29 cellular contexts compared by ENCODE assay signal in the genomic region with DNA sequence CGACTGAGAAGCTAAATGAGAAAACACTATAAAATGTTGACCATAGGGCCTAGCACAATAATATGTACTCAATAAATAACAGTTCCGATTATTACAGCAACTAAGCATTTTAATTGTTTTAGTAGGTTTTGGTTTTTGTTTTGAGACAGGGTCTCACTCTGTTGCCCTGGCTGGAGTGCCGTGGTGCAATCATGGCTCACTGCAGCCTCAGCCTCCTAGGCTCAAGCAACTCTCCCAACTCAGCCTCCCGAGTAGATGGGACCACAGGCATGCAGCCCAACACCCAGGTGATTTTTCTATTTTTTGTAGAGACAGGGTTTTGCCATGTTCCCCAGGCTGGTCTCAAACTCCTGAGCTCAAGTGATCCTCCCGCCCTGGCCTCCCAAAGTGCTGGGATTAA.
"Had no signal": no experiment of that assay in that cellular context is flagged by ENCODE, and none has a peak within 500 bp of the region (broad histone marks: within the 10 kb centered on the region; RNA-seq: fewer than 3 reads in every experiment).

No MANE protein-coding gene starts in this region.

- ATAC-seq: stimulated activated effector memory CD8-positive, alpha-beta T cell treated with anti-CD3 and anti-CD28 coated beads, Interleukin-12 subunit alpha, Interleukin-12 subunit beta, amount 100 ng/mL, for 72 hours; stimulated activated memory B cell treated with anti-CD40 and anti-IgM and Interleukin-4, amounts not matched to agents 10 μg/mL and 1 μg/mL and 100 μg/mL, for 72 hours; stimulated activated naive B cell treated with anti-CD40 and anti-IgM and Interleukin-4, amounts not matched to agents 10 μg/mL and 1 μg/mL and 100 μg/mL, for 72 hours; stimulated activated naive CD8-positive, alpha-beta T cell treated with anti-CD3 and anti-CD28 coated beads, Interleukin-15, amount 100 ng/mL, for 72 hours; stimulated activated naive CD8-positive, alpha-beta T cell treated with anti-CD3 and anti-CD28 coated beads, Interleukin-15, Interleukin-2, amounts not matched to agents 100 U/mL and 50 U/mL, for 24 hours; upper lobe of right lung had no signal

- H3K36me3 ChIP-seq: thyroid gland, uterus, vagina had no signal

- H3K9me3 Mint-ChIP-seq: stimulated activated effector memory CD8-positive, alpha-beta T cell treated with anti-CD3 and anti-CD28 coated beads, Interleukin-12 subunit alpha, Interleukin-12 subunit beta, amount 100 ng/mL, for 72 hours; stimulated activated memory B cell treated with anti-CD40 and anti-IgM and Interleukin-4, amounts not matched to agents 10 μg/mL and 1 μg/mL and 100 μg/mL, for 72 hours; stimulated activated naive B cell treated with anti-CD40 and anti-IgM and Interleukin-4, amounts not matched to agents 10 μg/mL and 1 μg/mL and 100 μg/mL, for 72 hours; stimulated activated naive CD8-positive, alpha-beta T cell treated with anti-CD3 and anti-CD28 coated beads, Interleukin-15, Interleukin-2, amounts not matched to agents 100 ng/mL and 50 ng/mL, for 24 hours; type B pancreatic cell had no signal

- H3K4me1 Mint-ChIP-seq: stimulated activated memory B cell treated with anti-CD40 and anti-IgM and Interleukin-4, amounts not matched to agents 10 μg/mL and 1 μg/mL and 100 μg/mL, for 72 hours; stimulated activated naive B cell treated with anti-CD40 and anti-IgM and Interleukin-4, amounts not matched to agents 10 μg/mL and 1 μg/mL and 100 μg/mL, for 72 hours; stimulated activated naive CD8-positive, alpha-beta T cell treated with anti-CD3 and anti-CD28 coated beads, Interleukin-15, amount 100 ng/mL, for 72 hours had no signal

- H3K4me3 ChIP-seq: stomach, suprapubic skin, testis, thoracic aorta, thyroid gland, tibial artery, tibial nerve, transverse colon, upper lobe of left lung, upper lobe of right lung, uterus, vagina had no signal

- H3K27me3 ChIP-seq: stomach, suprapubic skin, testis, thyroid gland, tibial artery, tibial nerve, transverse colon, upper lobe of left lung, upper lobe of right lung, uterus, vagina had no signal

- H3K9me3 ChIP-seq: stomach, suprapubic skin, testis, thoracic aorta, thyroid gland, tibial artery, tibial nerve, transverse colon, upper lobe of left lung, upper lobe of right lung, uterus, vagina had no signal

- H3K4me1 ChIP-seq: stomach, suprapubic skin, testis, thyroid gland, tibial artery, tibial nerve, transverse colon, upper lobe of left lung, upper lobe of right lung, uterus, vagina had no signal

- H3K27ac ChIP-seq: stomach, suprapubic skin, testis, thoracic aorta, thyroid gland, tibial artery, tibial nerve, transverse colon, upper lobe of left lung, upper lobe of right lung, uterus, vagina had no signal

- H3K27ac Mint-ChIP-seq: stimulated activated effector memory CD8-positive, alpha-beta T cell treated with anti-CD3 and anti-CD28 coated beads, Interleukin-12 subunit alpha, Interleukin-12 subunit beta, amount 100 ng/mL, for 72 hours; stimulated activated memory B cell treated with anti-CD40 and anti-IgM and Interleukin-4, amounts not matched to agents 10 μg/mL and 1 μg/mL and 100 μg/mL, for 72 hours; stimulated activated naive B cell treated with anti-CD40 and anti-IgM and Interleukin-4, amounts not matched to agents 10 μg/mL and 1 μg/mL and 100 μg/mL, for 72 hours; stimulated activated naive CD8-positive, alpha-beta T cell treated with anti-CD3 and anti-CD28 coated beads, Interleukin-15, Interleukin-2, amounts not matched to agents 100 ng/mL and 50 ng/mL, for 24 hours; type B pancreatic cell had no signal

- DNase-seq: stimulated activated CD4-positive, alpha-beta T cell treated with anti-CD3 and anti-CD28 coated beads, Interleukin-2, amount 100 ng/mL, for 48 hours; stimulated activated CD4-positive, alpha-beta T cell treated with anti-CD3 and anti-CD28 coated beads, Interleukin-4, amount 100 ng/mL, for 1 hour; stimulated activated CD4-positive, alpha-beta T cell treated with anti-CD3 and anti-CD28 coated beads, Interleukin-4, amount 100 ng/mL, for 24 hours; stimulated activated CD4-positive, alpha-beta T cell treated with anti-CD3 and anti-CD28 coated beads, Interleukin-4, amount 100 ng/mL, for 4 hours; stimulated activated CD8-positive, alpha-beta memory T cell treated with anti-CD3 and anti-CD28 coated beads, Interleukin-4, amount 100 ng/mL, for 48 hours; stimulated activated naive B cell treated with anti-CD40 and anti-IgM and Interleukin-4, amounts not matched to agents 10 μg/mL and 1 μg/mL and 100 μg/mL, for 72 hours; stimulated activated naive CD4-positive, alpha-beta T cell; stimulated activated naive CD4-positive, alpha-beta T cell treated with Interleukin-2 at 50 U/mL for 16 hours; stimulated activated naive CD8-positive, alpha-beta T cell treated with anti-CD3 and anti-CD28 coated beads, Interleukin-15, amount 100 ng/mL, for 72 hours; stimulated activated naive CD8-positive, alpha-beta T cell treated with anti-CD3 and anti-CD28 coated beads, Interleukin-15, Interleukin-2, amounts not matched to agents 100 U/mL and 50 U/mL, for 24 hours; stomach; substantia nigra; testis; thyroid gland; tibial artery; transverse colon; trophoblast cell; upper lobe of left lung; upper lobe of right lung; uterus had no signal

- FAIRE-seq: urothelium cell line had no signal

- H3K27me3 Mint-ChIP-seq: stimulated activated memory B cell treated with anti-CD40 and anti-IgM and Interleukin-4, amounts not matched to agents 10 μg/mL and 1 μg/mL and 100 μg/mL, for 72 hours; stimulated activated naive B cell treated with anti-CD40 and anti-IgM and Interleukin-4, amounts not matched to agents 10 μg/mL and 1 μg/mL and 100 μg/mL, for 72 hours; stimulated activated naive CD8-positive, alpha-beta T cell treated with anti-CD3 and anti-CD28 coated beads, Interleukin-15, amount 100 ng/mL, for 72 hours; stimulated activated naive CD8-positive, alpha-beta T cell treated with anti-CD3 and anti-CD28 coated beads, Interleukin-15, Interleukin-2, amounts not matched to agents 100 ng/mL and 50 ng/mL, for 24 hours; type B pancreatic cell had no signal

- H3K4me3 Mint-ChIP-seq: stimulated activated effector memory CD8-positive, alpha-beta T cell treated with anti-CD3 and anti-CD28 coated beads, Interleukin-12 subunit alpha, Interleukin-12 subunit beta, amount 100 ng/mL, for 72 hours; stimulated activated memory B cell treated with anti-CD40 and anti-IgM and Interleukin-4, amounts not matched to agents 10 μg/mL and 1 μg/mL and 100 μg/mL, for 72 hours; stimulated activated naive B cell treated with anti-CD40 and anti-IgM and Interleukin-4, amounts not matched to agents 10 μg/mL and 1 μg/mL and 100 μg/mL, for 72 hours; stimulated activated naive CD8-positive, alpha-beta T cell treated with anti-CD3 and anti-CD28 coated beads, Interleukin-15, amount 100 ng/mL, for 72 hours; stimulated activated naive CD8-positive, alpha-beta T cell treated with anti-CD3 and anti-CD28 coated beads, Interleukin-15, Interleukin-2, amounts not matched to agents 100 ng/mL and 50 ng/mL, for 24 hours; type B pancreatic cell had no signal
